Comparison of ENCODE assay signal across 12 cellular contexts in genomic region chr7:74586258-74587200, GRCh38.
DNase-seq lines count a peak whose midpoint lies in the region; ATAC-seq and TF ChIP-seq lines count a peak whose summit lies in the region.
"Had no signal": no experiment of that assay in that cellular context is flagged by ENCODE, and none has a peak within 500 bp of the region (broad histone marks: within the 10 kb centered on the region; RNA-seq: fewer than 3 reads in every experiment).

No MANE protein-coding gene starts in this region.

- H3K27ac ChIP-seq in hepatocyte (peak overlapping the region; percentile 73), caudate nucleus (ENCODE audit: low read depth, low read length) (no peak overlapping the region)

- no peak overlapping the region for H2AFZ ChIP-seq in hepatocyte

- H3K36me3 Mint-ChIP-seq in stimulated activated effector memory CD8-positive, alpha-beta T cell treated with anti-CD3 and anti-CD28 coated beads, Interleukin-12 subunit alpha, Interleukin-12 subunit beta, amount 100 ng/mL, for 72 hours: no peaks in the 10 kb centered on the region
- H3K36me3 Mint-ChIP-seq: CD4-positive, alpha-beta memory T cell; natural killer cell had no signal

- WGBS in hepatocyte (ENCODE audit: low lambda C conversion rate, missing lambda C conversion rate): 76% methylated on average over 19 of the region's 19 CpGs

- no peaks in the 10 kb centered on the region for H3K9me2 ChIP-seq in hepatocyte (replicated peaks; ENCODE audit: insufficient read depth)

- ATAC-seq in stimulated activated effector memory CD8-positive, alpha-beta T cell treated with anti-CD3 and anti-CD28 coated beads, Interleukin-12 subunit alpha, Interleukin-12 subunit beta, amount 100 ng/mL, for 72 hours: peak; percentile 16
- no peak for ATAC-seq in GM18867 (IDR thresholded peaks at IDR 0.05; ENCODE audit: unreplicated experiment)

- peaks cover 31% of the 10 kb centered on the region for H3K4me1 ChIP-seq in hepatocyte (ENCODE audit: insufficient read depth)

- peaks cover 5% of the 10 kb centered on the region for H3K79me2 ChIP-seq in hepatocyte

- peak overlapping the region; percentile 2 for H3K4me3 ChIP-seq in GM12875 (ENCODE audit: low read depth, low read length)
- no peak overlapping the region for H3K4me3 ChIP-seq in hepatocyte

- H3K9me3 Mint-ChIP-seq in stimulated activated effector memory CD8-positive, alpha-beta T cell treated with anti-CD3 and anti-CD28 coated beads, Interleukin-12 subunit alpha, Interleukin-12 subunit beta, amount 100 ng/mL, for 72 hours: no peaks in the 10 kb centered on the region
- H3K9me3 Mint-ChIP-seq: CD4-positive, alpha-beta memory T cell; central memory CD8-positive, alpha-beta T cell; natural killer cell had no signal

- TF ChIP-seq CTCF in GM12875 (IDR thresholded peaks at IDR 0.05; ENCODE audit: borderline replicate concordance, insufficient read depth, low read depth, low read length) (no peak), hepatocyte (IDR thresholded peaks at IDR 0.05; ENCODE audit: poor library complexity) (no peak)

- no peaks in the 10 kb centered on the region for H4K20me1 ChIP-seq in hepatocyte (ENCODE audit: insufficient read depth, poor library complexity, severe bottlenecking)

- H3K4me3 Mint-ChIP-seq in stimulated activated effector memory CD8-positive, alpha-beta T cell treated with anti-CD3 and anti-CD28 coated beads, Interleukin-12 subunit alpha, Interleukin-12 subunit beta, amount 100 ng/mL, for 72 hours: no peak overlapping the region
- H3K4me3 Mint-ChIP-seq: CD4-positive, alpha-beta memory T cell; central memory CD8-positive, alpha-beta T cell; natural killer cell had no signal

- H3K27ac Mint-ChIP-seq in stimulated activated effector memory CD8-positive, alpha-beta T cell treated with anti-CD3 and anti-CD28 coated beads, Interleukin-12 subunit alpha, Interleukin-12 subunit beta, amount 100 ng/mL, for 72 hours: no peak overlapping the region
- H3K27ac Mint-ChIP-seq: CD4-positive, alpha-beta memory T cell; natural killer cell had no signal

- H3K4me1 Mint-ChIP-seq in stimulated activated effector memory CD8-positive, alpha-beta T cell treated with anti-CD3 and anti-CD28 coated beads, Interleukin-12 subunit alpha, Interleukin-12 subunit beta, amount 100 ng/mL, for 72 hours: no peaks in the 10 kb centered on the region
- H3K4me1 Mint-ChIP-seq: CD4-positive, alpha-beta memory T cell; central memory CD8-positive, alpha-beta T cell had no signal

- H3K36me3 ChIP-seq in hepatocyte (replicated peaks; ENCODE audit: insufficient read depth, low read depth): no peaks in the 10 kb centered on the region

- H3K9me3 ChIP-seq in hepatocyte (ENCODE audit: low read depth): no peaks in the 10 kb centered on the region

- no peaks in the 10 kb centered on the region for H3K27me3 ChIP-seq in hepatocyte

- H3K4me2 ChIP-seq in hepatocyte: no peak overlapping the region

- DNase-seq in amniotic epithelial cell (ENCODE audit: low read depth): peak; percentile 44
- no peak for DNase-seq in hepatocyte (ENCODE audit: low spot score)
- DNase-seq in stimulated activated effector memory CD8-positive, alpha-beta T cell treated with anti-CD3 and anti-CD28 coated beads, Interleukin-12 subunit alpha, Interleukin-12 subunit beta, amount 100 ng/mL, for 72 hours (ENCODE audit: low spot score in 2 of 2): no peak
- no peak for DNase-seq in stimulated activated CD4-positive, alpha-beta T cell treated with anti-CD3 and anti-CD28 coated beads, Interleukin-1b, Interleukin-23, amount 100 ng/mL, for 48 hours
- DNase-seq in cerebellar nuclear complex (lab: John Stamatoyannopoulos, UW): no peak
- no peak for DNase-seq in caudate nucleus (lab: John Stamatoyannopoulos, UW)
- DNase-seq: CD4-positive, alpha-beta memory T cell; natural killer cell; T-helper 2 cell had no signal
